ENCODE assay signal across 9 cellular contexts in genomic region chr9:129568560-129569505, GRCh38. TPM values are rescaled to one million over a fixed set of nuclear protein-coding genes. Genes with fewer than 3 reads are reported as not detected.
DNase-seq lines count a peak whose midpoint lies in the region; ATAC-seq and TF ChIP-seq lines count a peak whose summit lies in the region.
"Had no signal": no experiment of that assay in that cellular context is flagged by ENCODE, and none has a peak within 500 bp of the region (broad histone marks: within the 10 kb centered on the region; RNA-seq: fewer than 3 reads in every experiment).

No MANE protein-coding gene starts in this region.

- DNase-seq in NCI-H1417 (lab: John Stamatoyannopoulos, UW) (peak; percentile 8 to 74 (median 69)), NCI-H1417 treated with DMSO at 0.1 percent for 48 hours (lab: John Stamatoyannopoulos, UW) (no peak), WTC11 (ENCODE audit: low spot score) (peak; percentile 58), esophagus squamous epithelium (lab: John Stamatoyannopoulos, UW) (no peak), DMS79 (lab: John Stamatoyannopoulos, UW) (no peak), HPDE6-E6E7 (ENCODE audit: extremely low spot score) (no peak)
- DNase-seq in naive thymus-derived CD8-positive, alpha-beta T cell = peak in 1 of 10 donors; percentile 26

- peaks cover 30% of the 10 kb centered on the region for H3K4me1 Mint-ChIP-seq in WTC11
- peaks cover 11 to 17% (median 17%) of the 10 kb centered on the region in 4 donors for H3K4me1 Mint-ChIP-seq in naive thymus-derived CD8-positive, alpha-beta T cell

- peaks cover 3% of the 10 kb centered on the region for H3K36me3 Mint-ChIP-seq in WTC11
- peaks cover 0 to 2% (median 0%) of the 10 kb centered on the region in 3 donors for H3K36me3 Mint-ChIP-seq in naive thymus-derived CD8-positive, alpha-beta T cell

- H3K36me3 ChIP-seq in esophagus squamous epithelium = no peaks in the 10 kb centered on the region

- CTCF ChIA-PET in WTC11 (lab: Charles Lee) = interaction anchor here (0.7 to 3.0 kb wide), 18 partner anchors 10 to 437 kb away, joined by 3 to 16 read pairs (median 4); no protein-coding TSS in a partner anchor

- 17 to 21% methylated on average over 5 to 12 of the region's 92 CpGs for WGBS in esophagus squamous epithelium, 2 donors

- no peak for TF ChIP-seq POLR2A in esophagus squamous epithelium (IDR thresholded peaks at IDR 0.05)

- H3K27me3 ChIP-seq in esophagus squamous epithelium = peaks cover 0 to 14% (median 0%) of the 10 kb centered on the region in 4 donors

- H3K4me1 ChIP-seq in esophagus squamous epithelium = peaks cover 32 to 54% (median 44%) of the 10 kb centered on the region in 3 donors

- H3K27ac ChIP-seq in esophagus squamous epithelium = peak overlapping the region; percentile 62 to 90 (median 82)
- H3K27ac ChIP-seq: C4-2B had no signal

- peak overlapping the region; percentile 83 for H3K4me3 Mint-ChIP-seq in WTC11
- H3K4me3 Mint-ChIP-seq in naive thymus-derived CD8-positive, alpha-beta T cell = peak overlapping the region; percentile 66 to 87 (median 83)

- ATAC-seq in WTC11 (peak; percentile 3), GM21528 (IDR thresholded peaks at IDR 0.05; ENCODE audit: low FRiP score, unreplicated experiment) (no peak)
- ATAC-seq in naive thymus-derived CD8-positive, alpha-beta T cell = peak; percentile 61 to 63

- TF ChIP-seq CTCF in WTC11 (IDR thresholded peaks at IDR 0.05) (no peak), esophagus squamous epithelium (IDR thresholded peaks at IDR 0.05) (no peak)

- H3K27ac Mint-ChIP-seq in WTC11 = no peak overlapping the region
- H3K27ac Mint-ChIP-seq in naive thymus-derived CD8-positive, alpha-beta T cell = peak overlapping the region in 2 of 10 donors; percentile 40 to 83

- peaks cover 4% of the 10 kb centered on the region for H3K9me3 Mint-ChIP-seq in WTC11
- peaks cover 0 to under 1% (median 0%) of the 10 kb centered on the region in 9 donors for H3K9me3 Mint-ChIP-seq in naive thymus-derived CD8-positive, alpha-beta T cell

- POLR2A ChIA-PET in WTC11 (lab: Charles Lee) = interaction anchor here (3.0 kb wide), 1 partner anchor 28 kb away, joined by 12 read pairs; no protein-coding TSS in a partner anchor
- POLR2A ChIA-PET in naive thymus-derived CD8-positive, alpha-beta T cell (lab: Charles Lee) = interaction anchor here (1.0 to 1.2 kb wide), 2 partner anchors 72 to 186 kb away, joined by 3 read pairs; no protein-coding TSS in a partner anchor

- intact Hi-C loops in esophagus squamous epithelium (cut with DNase I) = no loop called here

- H3K4me3 ChIP-seq in esophagus squamous epithelium = peak overlapping the region; percentile 44 to 76 (median 50)

- H3K9me3 ChIP-seq in esophagus squamous epithelium = no peaks in the 10 kb centered on the region

- H3K27me3 Mint-ChIP-seq in WTC11 (ENCODE audit: low read depth) = peaks cover 14% of the 10 kb centered on the region
- peaks cover 4 to 34% (median 20%) of the 10 kb centered on the region in 5 donors for H3K27me3 Mint-ChIP-seq in naive thymus-derived CD8-positive, alpha-beta T cell

TF ChIP-seq in WTC11, 78 proteins besides CTCF, POLR2A, EP300 and RAD21:
- TF ChIP-seq SP1 (CRISPR knock-in tag; conservative IDR thresholded peaks at IDR 0.05) (0 out of 2 replicates have a peak, but pooled peaks have one; percentile 30), FOXK1 (CRISPR knock-in tag; IDR thresholded peaks at IDR 0.05) (no peak), GABPB1 (CRISPR knock-in tag; IDR thresholded peaks at IDR 0.05) (peak; percentile 64), ZNF263 (CRISPR knock-in tag; IDR thresholded peaks at IDR 0.05; ENCODE audit: low read depth) (peak; percentile 89)
- TF ChIP-seq, protein P1, sequence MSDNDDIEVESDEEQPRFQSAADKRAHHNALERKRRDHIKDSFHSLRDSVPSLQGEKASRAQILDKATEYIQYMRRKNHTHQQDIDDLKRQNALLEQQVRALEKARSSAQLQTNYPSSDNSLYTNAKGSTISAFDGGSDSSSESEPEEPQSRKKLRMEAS (CRISPR knock-in tag; IDR thresholded peaks at IDR 0.05) = no peak

RNA-seq across cellular contexts. Expression of gene C9orf50, which starts 52.1 kb away (rescaled TPM):
- 0.11 TPM in 1 of 3 replicates, not detected in the others for total RNA-seq in WTC11 (2021)
- total RNA-seq in esophagus squamous epithelium = not detected
- total RNA-seq in naive thymus-derived CD8-positive, alpha-beta T cell = not detected
- polyA plus RNA-seq in naive thymus-derived CD8-positive, alpha-beta T cell = not detected

RNA-seq across cellular contexts. Expression of gene NTMT1, which starts 57.1 kb away (rescaled TPM):
- total RNA-seq in WTC11 (2021) = 55.4 to 71.1 TPM (median 58.1 TPM) in 3 replicates
- 10 to 100 TPM; 14.0 to 17.6 (median 16.0) TPM for total RNA-seq in esophagus squamous epithelium
- 10 to 100 TPM; 34.5 to 35.1 TPM for total RNA-seq in naive thymus-derived CD8-positive, alpha-beta T cell
- 10 to 100 TPM; 40.8 to 57.8 (median 45.2) TPM for polyA plus RNA-seq in naive thymus-derived CD8-positive, alpha-beta T cell

Comparison
In these comparisons a context has a peak if more than half of its experiments do, and no peak if none do; other contexts are left out.
1. DNase-seq: peak in NCI-H1417 (3 of 3) and WTC11 (single experiment); none in NCI-H1417 treated with DMSO at 0.1 percent for 48 hours (single experiment), esophagus squamous epithelium (single experiment), DMS79 (single experiment) and HPDE6-E6E7 (single experiment).